ENCODE assay signal across 8 cellular contexts in genomic region chr2:118012778-118013177, GRCh38. TPM values are rescaled to one million over a fixed set of nuclear protein-coding genes. Genes with fewer than 3 reads are reported as not detected.
DNase-seq lines count a peak whose midpoint lies in the region; TF ChIP-seq lines count a peak whose summit lies in the region.

No MANE protein-coding gene starts in this region.

- H3K9me3 ChIP-seq in right atrium auricular region (no peaks in the 10 kb centered on the region), uterus (no peaks in the 10 kb centered on the region)

- H3K27me3 ChIP-seq in right atrium auricular region (no peaks in the 10 kb centered on the region), brain microvascular endothelial cell (replicated peaks) (no peaks in the 10 kb centered on the region), uterus (no peaks in the 10 kb centered on the region)

- peaks cover 8% of the 10 kb centered on the region for H3K36me3 ChIP-seq in right atrium auricular region
- H3K36me3 ChIP-seq in brain microvascular endothelial cell (replicated peaks) = peaks cover 3% of the 10 kb centered on the region
- H3K36me3 ChIP-seq in uterus = no peaks in the 10 kb centered on the region

- peaks cover 8% of the 10 kb centered on the region for H3K36me3 Mint-ChIP-seq in mesothelial cell of epicardium

- intact Hi-C loops in cardiac septum (cut with DNase I) (loop anchor here (5.0 kb wide), 1 partner anchor 75 kb away; the partner anchor contains the start of gene INSIG2), uterus (cut with DNase I; ENCODE audit: low total_unique reads) (no loop called here)

- H3K4me3 ChIP-seq in right atrium auricular region (peak overlapping the region; percentile 85 to 93), brain microvascular endothelial cell (ENCODE audit: low read depth, low read length) (peak overlapping the region; percentile 90), uterus (peak overlapping the region; percentile 87 to 96)

- H3K27me3 Mint-ChIP-seq in mesothelial cell of epicardium (ENCODE audit: low read depth) = peaks cover 30% of the 10 kb centered on the region

- in situ Hi-C loops in brain microvascular endothelial cell (cut with HindIII; ENCODE audit: low pct_ligation_motif_present, low sequenced_read_pairs) = no loop called here

- no peak overlapping the region for H3K27ac Mint-ChIP-seq in mesothelial cell of epicardium

- no peak for DNase-seq in right atrium auricular region (ENCODE audit: low spot score)
- no peak for DNase-seq in cardiac septum (ENCODE audit: low spot score)
- DNase-seq in brain microvascular endothelial cell = no peak
- no peak for DNase-seq in mesothelial cell of epicardium (ENCODE audit: low spot score in 2 of 2, unreplicated experiment in 2 of 2)
- DNase-seq in uterus = no peak
- no peak for DNase-seq in NCI-H1930 (lab: John Stamatoyannopoulos, UW)
- DNase-seq in NOMO-1 treated with DMSO at 0.1 percent for 48 hours (lab: John Stamatoyannopoulos, UW; ENCODE audit: unreplicated experiment) = no peak
- no peak for DNase-seq in COLO829 (ENCODE audit: low spot score)

- no peak for TF ChIP-seq POLR2A in uterus (IDR thresholded peaks at IDR 0.05)

- H3K4me3 Mint-ChIP-seq in mesothelial cell of epicardium = peak overlapping the region; percentile 91

- H3K4me1 ChIP-seq in right atrium auricular region (peaks cover 0 to 33% of the 10 kb centered on the region in 2 donors), uterus (peaks cover 0 to 3% of the 10 kb centered on the region in 2 donors)

- peaks cover 19% of the 10 kb centered on the region for H3K4me1 Mint-ChIP-seq in mesothelial cell of epicardium

- H3K27ac ChIP-seq in right atrium auricular region = peak overlapping the region; percentile 89 to 94
- H3K27ac ChIP-seq in brain microvascular endothelial cell = no peak overlapping the region
- no peak overlapping the region for H3K27ac ChIP-seq in uterus

- H3K9me3 Mint-ChIP-seq in mesothelial cell of epicardium = no peaks in the 10 kb centered on the region

- TF ChIP-seq CTCF in right atrium auricular region (IDR thresholded peaks at IDR 0.05) = no peak
- TF ChIP-seq CTCF in brain microvascular endothelial cell (IDR thresholded peaks at IDR 0.05; ENCODE audit: low read depth, low read length, missing control alignments) = no peak
- no peak for TF ChIP-seq CTCF in mesothelial cell of epicardium (IDR thresholded peaks at IDR 0.05; ENCODE audit: unreplicated experiment)
- no peak for TF ChIP-seq CTCF in uterus (IDR thresholded peaks at IDR 0.05)

RNA-seq across cellular contexts. Expression of gene CCDC93, which starts 1.1 kb away (rescaled TPM):
- total RNA-seq in right atrium auricular region (10 to 100 TPM; 17.1 to 18.7 TPM), cardiac septum (26.9 TPM), mesothelial cell of epicardium (46.5 to 47.5 TPM (median 46.9 TPM) in 3 replicates), uterus (10 to 100 TPM in 3 of 4 donors, 1 to 10 TPM in 1; 6.5 to 45.5 (median 32.7) TPM)

Comparison
In these comparisons a context has a peak if more than half of its experiments do, and no peak if none do; other contexts are left out.
1. H3K27ac ChIP-seq: peak in right atrium auricular region (2 of 2); none in brain microvascular endothelial cell (single experiment) and uterus (0 of 2).
2. Peak in every context shown above with its lines, with median percentiles within 50 percentile points of each other: H3K4me3 ChIP-seq.